In genomic region chr7:99374121-99375064, GRCh38 we compare ENCODE assay signal across 8 cellular contexts. TPM values are rescaled to one million over a fixed set of nuclear protein-coding genes. Genes with fewer than 3 reads are reported as not detected.
A peak's percentile ranks its signal among the peaks of the same experiment; 100 is the strongest.
DNase-seq lines count a peak whose midpoint lies in the region; ATAC-seq, FAIRE-seq and TF ChIP-seq lines count a peak whose summit lies in the region.

TSS of gene ARPC1B (plus strand) at chr7:99374730. CDS start at chr7:99385715, 10,985 bp downstream.

- intact Hi-C loops in stomach (cut with DNase I; ENCODE audit: low total_unique reads): no loop called here

- no peak for TF ChIP-seq EP300 in stomach (IDR thresholded peaks at IDR 0.05)

- peak; percentile 63 for DNase-seq in CMK (ENCODE audit: low read depth)
- DNase-seq in RCC 7860 (ENCODE audit: low spot score): peak; percentile 71
- DNase-seq in activated T-helper 1 cell treated with Interleukin-2 at 50 U/mL for 16 hours (ENCODE audit: low read depth): peak; percentile 79
- DNase-seq in fibroblast of mammary gland (ENCODE audit: low read depth): peak; percentile 66
- DNase-seq in nephron progenitor cell: peak; percentile 79
- DNase-seq in stomach: peak; percentile 87

- TF ChIP-seq CTCF in fibroblast of mammary gland (conservative IDR thresholded peaks at IDR 0.05; ENCODE audit: control insufficient read depth, insufficient read depth, low read depth, low read length): no peak
- no peak for TF ChIP-seq CTCF in nephron progenitor cell (IDR thresholded peaks at IDR 0.05)
- no peak for TF ChIP-seq CTCF in stomach (IDR thresholded peaks at IDR 0.05)

- peaks cover 42% of the 10 kb centered on the region for H3K4me1 Mint-ChIP-seq in nephron progenitor cell

- ATAC-seq in GM19328 (IDR thresholded peaks at IDR 0.05; ENCODE audit: unreplicated experiment): peak; percentile 52
- peak; percentile 53 for ATAC-seq in HG03439 (IDR thresholded peaks at IDR 0.05; ENCODE audit: unreplicated experiment)

- H3K27ac ChIP-seq in stomach: peak within 1 kb of the TSS; percentile 85 to 97 (median 91)

- peaks cover 25 to 66% (median 48%) of the 10 kb centered on the region in 4 donors for H3K4me1 ChIP-seq in stomach

- no peak for TF ChIP-seq POLR2A in stomach (IDR thresholded peaks at IDR 0.05)

- H3K36me3 ChIP-seq in stomach: peaks cover 9 to 20% (median 15%) of the 10 kb centered on the region in 4 donors

- no peak for FAIRE-seq in RCC 7860 (lab: Jason Lieb, UNC)

- H3K27me3 ChIP-seq in stomach: no peaks in the 10 kb centered on the region

- H3K9me3 ChIP-seq in stomach: no peaks in the 10 kb centered on the region

- peak within 1 kb of the TSS; percentile 70 for H3K4me3 ChIP-seq in fibroblast of mammary gland (ENCODE audit: control insufficient read depth, low read depth, low read length)
- peak within 1 kb of the TSS; percentile 87 to 94 (median 94) for H3K4me3 ChIP-seq in stomach

- no peaks in the 10 kb centered on the region for H3K9me3 Mint-ChIP-seq in nephron progenitor cell

- WGBS in stomach, 5 donors: 0 to 1% (median 1%) methylated on average over 10 to 94 of the region's 94 CpGs

- H3K36me3 Mint-ChIP-seq in nephron progenitor cell (ENCODE audit: low read depth): peaks cover 12% of the 10 kb centered on the region

- no peak within 1 kb of the TSS for H3K27ac Mint-ChIP-seq in nephron progenitor cell

- H3K27me3 Mint-ChIP-seq in nephron progenitor cell (ENCODE audit: low read depth, poor library complexity): peaks cover 6% of the 10 kb centered on the region

- peak within 1 kb of the TSS; percentile 78 for H3K4me3 Mint-ChIP-seq in nephron progenitor cell

RNA-seq across cellular contexts. Expression of gene ARPC1B, which starts in this region (rescaled TPM):
- 100 to 1,000 TPM in 3 of 5 donors, 10 to 100 TPM in 2; 25.1 to 229 (median 113) TPM for total RNA-seq in stomach
- polyA plus RNA-seq in stomach: 100 to 1,000 TPM in 2 of 3 donors, 10 to 100 TPM in 1; 89.9 to 196 (median 106) TPM

Comparison
In these comparisons a context has a peak if more than half of its experiments do, and no peak if none do; other contexts are left out.
1. Peak in every context shown above with its lines: DNase-seq, ATAC-seq, H3K4me3 ChIP-seq and H3K27ac ChIP-seq.